In genomic region chr17:43825567-43825966, GRCh38 we compare ENCODE assay signal across 16 cellular contexts. TPM values are rescaled to one million over a fixed set of nuclear protein-coding genes. Genes with fewer than 3 reads are reported as not detected.
DNase-seq lines count a peak whose midpoint lies in the region; ATAC-seq and TF ChIP-seq lines count a peak whose summit lies in the region.
"Had no signal": no experiment of that assay in that cellular context is flagged by ENCODE, and none has a peak within 500 bp of the region (broad histone marks: within the 10 kb centered on the region; RNA-seq: fewer than 3 reads in every experiment).

No MANE protein-coding gene starts in this region.

- no peaks in the 10 kb centered on the region for H3F3A ChIP-seq in PC-3 (ENCODE audit: low read length, unreplicated experiment)

- H3K9ac ChIP-seq in PC-3 (ENCODE audit: low read length): no peak overlapping the region

- CTCF ChIA-PET in PC-3 (lab: Charles Lee): no interaction called here

- H3K4me2 ChIP-seq in PC-3 (ENCODE audit: low read length): no peak overlapping the region
- H3K4me2 ChIP-seq: GM23338 had no signal

- H2AFZ ChIP-seq in PC-3 (ENCODE audit: low read length): no peak overlapping the region
- H2AFZ ChIP-seq: GM23338 had no signal

- BruUV-seq in PC-3 (replicated peaks; lab: Mats Ljungman, UMichigan): no TSS peak

- ATAC-seq in heart right ventricle (no peak), left cardiac atrium (no peak), PC-3 (no peak)
- ATAC-seq: GM12878, GM23338 had no signal

- peaks cover 3 to 73% (median 32%) of the 10 kb centered on the region in 9 donors for H3K4me1 ChIP-seq in heart right ventricle
- peaks cover 0 to 36% (median 4%) of the 10 kb centered on the region in 6 donors for H3K4me1 ChIP-seq in spleen
- H3K4me1 ChIP-seq in PC-3 (ENCODE audit: insufficient read depth, low read length): no peaks in the 10 kb centered on the region
- H3K4me1 ChIP-seq: BE2C had no signal

- TF ChIP-seq POLR2A in spleen (IDR thresholded peaks at IDR 0.05): no peak

- H3K27me3 ChIP-seq in heart right ventricle: no peaks in the 10 kb centered on the region
- no peaks in the 10 kb centered on the region for H3K27me3 ChIP-seq in spleen (replicated peaks in 1 of 7)
- H3K27me3 ChIP-seq in PC-3 (ENCODE audit: low read length): no peaks in the 10 kb centered on the region
- H3K27me3 ChIP-seq: BE2C had no signal

- no peaks in the 10 kb centered on the region for H4K20me1 ChIP-seq in PC-3 (ENCODE audit: low read length)

- no peaks in the 10 kb centered on the region for H3K79me2 ChIP-seq in PC-3 (ENCODE audit: low read length)

- intact Hi-C loops in heart right ventricle (cut with DNase I) (no loop called here), left cardiac atrium (cut with DNase I) (no loop called here), spleen (cut with DNase I; ENCODE audit: low total_unique reads) (no loop called here), PC-3 (cut with micrococcal nuclease) (no loop called here)

- H3K36me3 ChIP-seq in heart right ventricle: peaks cover 0 to 91% (median 23%) of the 10 kb centered on the region in 9 donors
- peaks cover 0 to 7% (median 0%) of the 10 kb centered on the region in 6 donors for H3K36me3 ChIP-seq in spleen
- peaks cover 34% of the 10 kb centered on the region for H3K36me3 ChIP-seq in PC-3 (ENCODE audit: low read depth, low read length)
- H3K36me3 ChIP-seq: BE2C had no signal

- H3K9me3 ChIP-seq in heart right ventricle: no peaks in the 10 kb centered on the region
- H3K9me3 ChIP-seq in spleen: no peaks in the 10 kb centered on the region
- H3K9me3 ChIP-seq in PC-3 (ENCODE audit: low read length): no peaks in the 10 kb centered on the region
- H3K9me3 ChIP-seq: BE2C had no signal

- H3K27ac ChIP-seq in heart right ventricle (peak overlapping the region in 9 of 10 donors; percentile 44 to 87 (median 81)), 22Rv1 (peak overlapping the region; percentile 86), spleen (no peak overlapping the region), PC-3 (ENCODE audit: low read length) (no peak overlapping the region)
- H3K27ac ChIP-seq: HL-60 had no signal

- H3K4me3 ChIP-seq in heart right ventricle (no peak overlapping the region), spleen (no peak overlapping the region), PC-3 (ENCODE audit: low read length) (no peak overlapping the region)
- H3K4me3 ChIP-seq: GM12878, GM23338 had no signal

- DNase-seq in heart right ventricle: no peak
- no peak for DNase-seq in left cardiac atrium
- peak; percentile 50 for DNase-seq in islet precursor cell
- DNase-seq in spleen: peak; percentile 42
- DNase-seq in PC-3: no peak
- DNase-seq in NCI-H226: no peak
- DNase-seq: BE2C; CD4-positive, alpha-beta memory T cell; DMS79; H7; IMR-90 had no signal

- H3K9me2 ChIP-seq in PC-3 (replicated peaks; ENCODE audit: low read length): no peaks in the 10 kb centered on the region

- POLR2A ChIA-PET in PC-3 (lab: Charles Lee; ENCODE audit: unreplicated experiment): no interaction called here

- WGBS in heart right ventricle, 2 donors: 94 to 95% methylated on average over 12 of the region's 12 CpGs
- WGBS in spleen, 5 donors: 89 to 92% (median 91%) methylated on average over 2 to 12 of the region's 12 CpGs

- TF ChIP-seq CTCF in heart right ventricle (IDR thresholded peaks at IDR 0.05) (no peak), 22Rv1 (IDR thresholded peaks at IDR 0.05) (no peak), spleen (IDR thresholded peaks at IDR 0.05 in 8 of 11, conservative IDR thresholded peaks at IDR 0.05 in 3 of 11) (no peak), PC-3 (conservative IDR thresholded peaks at IDR 0.05; ENCODE audit: low read depth, low read length) (no peak)

RNA-seq across cellular contexts. Expression of gene MPP3, which starts 7.4 kb away (rescaled TPM):
- total RNA-seq in heart right ventricle (10 to 100 TPM; 16.6 to 84.2 (median 26.6) TPM), left cardiac atrium (10 to 100 TPM; 30.7 to 74.2 TPM), spleen (10 to 100 TPM in 2 of 7 donors, 1 to 10 TPM in 5; 3.3 to 23.9 (median 9.7) TPM), PC-3 (2014; rRNA removed) (34.3 and 46.8 TPM in 2 replicates)
- polyA plus RNA-seq in heart right ventricle (10 to 100 TPM; 41.0 to 90.1 TPM), spleen (1 to 10 TPM; 1.9 to 7.1 (median 5.7) TPM)
- total RNA-seq: GM12878 had no signal
- polyA plus RNA-seq: GM12878 had no signal

RNA-seq across cellular contexts. Expression of gene CD300LG, which starts 21.4 kb away (rescaled TPM):
- total RNA-seq in heart right ventricle (10 to 100 TPM in 7 of 10 donors, 1 to 10 TPM in 3; 3.8 to 70.9 (median 12.7) TPM), left cardiac atrium (10 to 100 TPM; 14.5 to 15.0 TPM), spleen (1 to 10 TPM in 6 of 7 donors, under 1 TPM in 1; 0.77 to 5.3 (median 3.6) TPM), PC-3 (2014; rRNA removed) (not detected in 2 replicates)
- polyA plus RNA-seq in heart right ventricle (10 to 100 TPM; 30.0 to 34.3 TPM), spleen (1 to 10 TPM in 1 of 3 donors, under 1 TPM in 2; 0.33 to 1.7 (median 0.73) TPM)
- total RNA-seq: CD4-positive, alpha-beta memory T cell; G401; GM12878; GM23338; H7; IMR-90 had no signal
- polyA plus RNA-seq: CD4-positive, alpha-beta memory T cell; GM12878; GM23338; IMR-90 had no signal

RNA-seq across cellular contexts. Expression of gene CFAP97D1, which starts 45.3 kb away (rescaled TPM):
- total RNA-seq in heart right ventricle: under 1 TPM in 3 of 10 donors, not detected in 7; 0.07 to 0.09 (median 0.09) TPM
- polyA plus RNA-seq in heart right ventricle: not detected
- not detected for total RNA-seq in left cardiac atrium
- under 1 TPM in 4 of 7 donors, not detected in 3; 0.17 to 0.32 (median 0.20) TPM for total RNA-seq in spleen
- polyA plus RNA-seq in spleen: under 1 TPM in 1 of 3 donors, not detected in 2; 0.06 TPM
- 0.12 and 0.29 TPM in 2 replicates for total RNA-seq in PC-3 (2014; rRNA removed)
- total RNA-seq: CD4-positive, alpha-beta memory T cell; G401; GM12878 had no signal
- polyA plus RNA-seq: CD4-positive, alpha-beta memory T cell; IMR-90 had no signal

RNA-seq across cellular contexts. Expression of gene DUSP3, which starts 46.8 kb away (rescaled TPM):
- 100 to 1,000 TPM; 222 to 359 (median 297) TPM for total RNA-seq in heart right ventricle
- polyA plus RNA-seq in heart right ventricle: 100 to 1,000 TPM; 119 to 371 TPM
- total RNA-seq in left cardiac atrium: 100 to 1,000 TPM; 149 to 204 TPM
- total RNA-seq in spleen: 10 to 100 TPM; 55.0 to 96.2 (median 87.5) TPM
- polyA plus RNA-seq in spleen: 10 to 100 TPM; 25.7 to 45.7 (median 32.1) TPM
- total RNA-seq in PC-3 (2014; rRNA removed): 48.6 and 50.7 TPM in 2 replicates

Comparison
In these comparisons a context has a peak if more than half of its experiments do, and no peak if none do; other contexts are left out.
1. DNase-seq: peak in islet precursor cell (single experiment) and spleen (single experiment); none in heart right ventricle (0 of 2), left cardiac atrium (single experiment), PC-3 (single experiment) and NCI-H226 (single experiment).
2. H3K27ac ChIP-seq: peak in heart right ventricle (9 of 10) and 22Rv1 (single experiment); none in spleen (0 of 8) and PC-3 (single experiment).